In the genomic region with DNA sequence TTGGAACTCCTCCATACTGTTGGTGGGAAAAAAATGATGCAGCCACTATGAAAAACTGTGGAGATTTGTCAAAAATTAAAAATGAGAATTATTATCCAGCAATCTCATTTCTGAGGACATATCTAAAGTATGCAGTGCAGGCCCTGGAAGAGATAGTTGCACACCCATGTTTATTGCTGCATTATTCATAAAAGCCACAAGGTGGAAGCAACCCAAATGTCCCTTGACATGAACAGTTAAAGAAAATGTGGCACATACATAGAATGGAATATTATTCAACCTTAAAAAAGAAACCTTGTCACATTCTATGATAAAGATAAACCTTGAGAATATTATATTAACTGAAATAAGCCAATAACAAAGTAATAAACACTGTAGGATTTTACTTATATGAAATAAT, we compare ENCODE assay signal across 1 cellular context.
TF ChIP-seq lines count a peak whose summit lies in the region.

No MANE protein-coding gene starts in this region.

TF ChIP-seq in H1, 55 proteins besides CTCF, POLR2A, EP300 and RAD21 (continued from another document):
- TF ChIP-seq, protein P1, sequence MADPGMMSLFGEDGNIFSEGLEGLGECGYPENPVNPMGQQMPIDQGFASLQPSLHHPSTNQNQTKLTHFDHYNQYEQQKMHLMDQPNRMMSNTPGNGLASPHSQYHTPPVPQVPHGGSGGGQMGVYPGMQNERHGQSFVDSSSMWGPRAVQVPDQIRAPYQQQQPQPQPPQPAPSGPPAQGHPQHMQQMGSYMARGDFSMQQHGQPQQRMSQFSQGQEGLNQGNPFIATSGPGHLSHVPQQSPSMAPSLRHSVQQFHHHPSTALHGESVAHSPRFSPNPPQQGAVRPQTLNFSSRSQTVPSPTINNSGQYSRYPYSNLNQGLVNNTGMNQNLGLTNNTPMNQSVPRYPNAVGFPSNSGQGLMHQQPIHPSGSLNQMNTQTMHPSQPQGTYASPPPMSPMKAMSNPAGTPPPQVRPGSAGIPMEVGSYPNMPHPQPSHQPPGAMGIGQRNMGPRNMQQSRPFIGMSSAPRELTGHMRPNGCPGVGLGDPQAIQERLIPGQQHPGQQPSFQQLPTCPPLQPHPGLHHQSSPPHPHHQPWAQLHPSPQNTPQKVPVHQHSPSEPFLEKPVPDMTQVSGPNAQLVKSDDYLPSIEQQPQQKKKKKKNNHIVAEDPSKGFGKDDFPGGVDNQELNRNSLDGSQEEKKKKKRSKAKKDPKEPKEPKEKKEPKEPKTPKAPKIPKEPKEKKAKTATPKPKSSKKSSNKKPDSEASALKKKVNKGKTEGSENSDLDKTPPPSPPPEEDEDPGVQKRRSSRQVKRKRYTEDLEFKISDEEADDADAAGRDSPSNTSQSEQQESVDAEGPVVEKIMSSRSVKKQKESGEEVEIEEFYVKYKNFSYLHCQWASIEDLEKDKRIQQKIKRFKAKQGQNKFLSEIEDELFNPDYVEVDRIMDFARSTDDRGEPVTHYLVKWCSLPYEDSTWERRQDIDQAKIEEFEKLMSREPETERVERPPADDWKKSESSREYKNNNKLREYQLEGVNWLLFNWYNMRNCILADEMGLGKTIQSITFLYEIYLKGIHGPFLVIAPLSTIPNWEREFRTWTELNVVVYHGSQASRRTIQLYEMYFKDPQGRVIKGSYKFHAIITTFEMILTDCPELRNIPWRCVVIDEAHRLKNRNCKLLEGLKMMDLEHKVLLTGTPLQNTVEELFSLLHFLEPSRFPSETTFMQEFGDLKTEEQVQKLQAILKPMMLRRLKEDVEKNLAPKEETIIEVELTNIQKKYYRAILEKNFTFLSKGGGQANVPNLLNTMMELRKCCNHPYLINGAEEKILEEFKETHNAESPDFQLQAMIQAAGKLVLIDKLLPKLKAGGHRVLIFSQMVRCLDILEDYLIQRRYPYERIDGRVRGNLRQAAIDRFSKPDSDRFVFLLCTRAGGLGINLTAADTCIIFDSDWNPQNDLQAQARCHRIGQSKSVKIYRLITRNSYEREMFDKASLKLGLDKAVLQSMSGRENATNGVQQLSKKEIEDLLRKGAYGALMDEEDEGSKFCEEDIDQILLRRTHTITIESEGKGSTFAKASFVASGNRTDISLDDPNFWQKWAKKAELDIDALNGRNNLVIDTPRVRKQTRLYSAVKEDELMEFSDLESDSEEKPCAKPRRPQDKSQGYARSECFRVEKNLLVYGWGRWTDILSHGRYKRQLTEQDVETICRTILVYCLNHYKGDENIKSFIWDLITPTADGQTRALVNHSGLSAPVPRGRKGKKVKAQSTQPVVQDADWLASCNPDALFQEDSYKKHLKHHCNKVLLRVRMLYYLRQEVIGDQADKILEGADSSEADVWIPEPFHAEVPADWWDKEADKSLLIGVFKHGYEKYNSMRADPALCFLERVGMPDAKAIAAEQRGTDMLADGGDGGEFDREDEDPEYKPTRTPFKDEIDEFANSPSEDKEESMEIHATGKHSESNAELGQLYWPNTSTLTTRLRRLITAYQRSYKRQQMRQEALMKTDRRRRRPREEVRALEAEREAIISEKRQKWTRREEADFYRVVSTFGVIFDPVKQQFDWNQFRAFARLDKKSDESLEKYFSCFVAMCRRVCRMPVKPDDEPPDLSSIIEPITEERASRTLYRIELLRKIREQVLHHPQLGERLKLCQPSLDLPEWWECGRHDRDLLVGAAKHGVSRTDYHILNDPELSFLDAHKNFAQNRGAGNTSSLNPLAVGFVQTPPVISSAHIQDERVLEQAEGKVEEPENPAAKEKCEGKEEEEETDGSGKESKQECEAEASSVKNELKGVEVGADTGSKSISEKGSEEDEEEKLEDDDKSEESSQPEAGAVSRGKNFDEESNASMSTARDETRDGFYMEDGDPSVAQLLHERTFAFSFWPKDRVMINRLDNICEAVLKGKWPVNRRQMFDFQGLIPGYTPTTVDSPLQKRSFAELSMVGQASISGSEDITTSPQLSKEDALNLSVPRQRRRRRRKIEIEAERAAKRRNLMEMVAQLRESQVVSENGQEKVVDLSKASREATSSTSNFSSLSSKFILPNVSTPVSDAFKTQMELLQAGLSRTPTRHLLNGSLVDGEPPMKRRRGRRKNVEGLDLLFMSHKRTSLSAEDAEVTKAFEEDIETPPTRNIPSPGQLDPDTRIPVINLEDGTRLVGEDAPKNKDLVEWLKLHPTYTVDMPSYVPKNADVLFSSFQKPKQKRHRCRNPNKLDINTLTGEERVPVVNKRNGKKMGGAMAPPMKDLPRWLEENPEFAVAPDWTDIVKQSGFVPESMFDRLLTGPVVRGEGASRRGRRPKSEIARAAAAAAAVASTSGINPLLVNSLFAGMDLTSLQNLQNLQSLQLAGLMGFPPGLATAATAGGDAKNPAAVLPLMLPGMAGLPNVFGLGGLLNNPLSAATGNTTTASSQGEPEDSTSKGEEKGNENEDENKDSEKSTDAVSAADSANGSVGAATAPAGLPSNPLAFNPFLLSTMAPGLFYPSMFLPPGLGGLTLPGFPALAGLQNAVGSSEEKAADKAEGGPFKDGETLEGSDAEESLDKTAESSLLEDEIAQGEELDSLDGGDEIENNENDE (IDR thresholded peaks at IDR 0.05; ENCODE audit: insufficient replicate concordance, low read length) = no peak
- TF ChIP-seq BCL11A (IDR thresholded peaks at IDR 0.05; ENCODE audit: low read depth in 2 of 2, low read length in 2 of 2) (no peak), SP1 (IDR thresholded peaks at IDR 0.05; ENCODE audit: low read depth, low read length) (no peak), SIRT6 (IDR thresholded peaks at IDR 0.05; ENCODE audit: low read length) (no peak), RNF2 (IDR thresholded peaks at IDR 0.05; ENCODE audit: borderline replicate concordance, low read depth, low read length, missing control alignments, poor library complexity, severe bottlenecking) (no peak), NANOG (IDR thresholded peaks at IDR 0.05; ENCODE audit: insufficient read depth, low read depth, low read length, poor library complexity, severe bottlenecking) (no peak), EZH2 (IDR thresholded peaks at IDR 0.05; ENCODE audit: low read depth, low read length, severe bottlenecking) (no peak), NRF1 (IDR thresholded peaks at IDR 0.05; ENCODE audit: low read depth, low read length) (no peak), KDM4A (IDR thresholded peaks at IDR 0.05; ENCODE audit: low read depth, low read length, severe bottlenecking) (no peak), HDAC6 (IDR thresholded peaks at IDR 0.05; ENCODE audit: low read depth, low read length) (no peak), RXRA (IDR thresholded peaks at IDR 0.05; ENCODE audit: insufficient read depth, low read depth, low read length) (no peak), PHF8 (conservative IDR thresholded peaks at IDR 0.05; ENCODE audit: low read depth, low read length) (no peak), SRF (IDR thresholded peaks at IDR 0.05; ENCODE audit: low read depth, low read length) (no peak), SIX5 (IDR thresholded peaks at IDR 0.05; ENCODE audit: low read depth, low read length) (no peak), TAF7 (optimal IDR thresholded peaks at IDR 0.05; ENCODE audit: borderline replicate concordance, low read depth, low read length) (no peak), POU5F1 (IDR thresholded peaks at IDR 0.05; ENCODE audit: low read depth, low read length) (no peak), CREB1 (IDR thresholded peaks at IDR 0.05) (no peak)
